ENCODE assay signal across 16 cellular contexts in genomic region chr11:75543808-75544207, GRCh38.
"Had no signal": no experiment of that assay in that cellular context is flagged by ENCODE, and none has a peak within 500 bp of the region (broad histone marks: within the 10 kb centered on the region; RNA-seq: fewer than 3 reads in every experiment).

No MANE protein-coding gene starts in this region.

- H3K36me3 ChIP-seq: ascending aorta, neutrophil, uterus had no signal

- FAIRE-seq: bronchial epithelial cell had no signal

- DNase-seq: activated CD8-positive, alpha-beta memory T cell treated with anti-CD3 and anti-CD28 coated beads, Interleukin-2, amount 10 ng/mL, durations not matched to agents 7 days and 5 days; activated T-cell treated with anti-CD3 and anti-CD28 coated beads, Interleukin-2, amount 50 U/mL, for 4 hours; endodermal cell; immature natural killer cell; left cardiac atrium; midbrain; naive B cell; posterior cingulate gyrus; stimulated activated CD4-positive, alpha-beta T cell treated with anti-CD3 and anti-CD28 coated beads, Interleukin-4, amount 100 ng/mL, for 4 hours; T-helper 2 cell; uterus had no signal

- H3K9me3 ChIP-seq: ascending aorta, neutrophil, uterus had no signal

- H3K27me3 ChIP-seq: ascending aorta, neutrophil, uterus had no signal

- H3K27ac ChIP-seq: ascending aorta, neutrophil, skin epidermis, uterus had no signal

- ATAC-seq: activated CD8-positive, alpha-beta memory T cell treated with anti-CD3 and anti-CD28 coated beads, Interleukin-2, amount 10 ng/mL, durations not matched to agents 7 days and 5 days; activated T-cell treated with anti-CD3 and anti-CD28 coated beads, Interleukin-2, amount 50 U/mL, for 4 hours; left cardiac atrium had no signal

- H3K4me3 ChIP-seq: ascending aorta, lung, skin epidermis, uterus had no signal
